ENCODE assay signal across 8 cellular contexts in the genomic region with DNA sequence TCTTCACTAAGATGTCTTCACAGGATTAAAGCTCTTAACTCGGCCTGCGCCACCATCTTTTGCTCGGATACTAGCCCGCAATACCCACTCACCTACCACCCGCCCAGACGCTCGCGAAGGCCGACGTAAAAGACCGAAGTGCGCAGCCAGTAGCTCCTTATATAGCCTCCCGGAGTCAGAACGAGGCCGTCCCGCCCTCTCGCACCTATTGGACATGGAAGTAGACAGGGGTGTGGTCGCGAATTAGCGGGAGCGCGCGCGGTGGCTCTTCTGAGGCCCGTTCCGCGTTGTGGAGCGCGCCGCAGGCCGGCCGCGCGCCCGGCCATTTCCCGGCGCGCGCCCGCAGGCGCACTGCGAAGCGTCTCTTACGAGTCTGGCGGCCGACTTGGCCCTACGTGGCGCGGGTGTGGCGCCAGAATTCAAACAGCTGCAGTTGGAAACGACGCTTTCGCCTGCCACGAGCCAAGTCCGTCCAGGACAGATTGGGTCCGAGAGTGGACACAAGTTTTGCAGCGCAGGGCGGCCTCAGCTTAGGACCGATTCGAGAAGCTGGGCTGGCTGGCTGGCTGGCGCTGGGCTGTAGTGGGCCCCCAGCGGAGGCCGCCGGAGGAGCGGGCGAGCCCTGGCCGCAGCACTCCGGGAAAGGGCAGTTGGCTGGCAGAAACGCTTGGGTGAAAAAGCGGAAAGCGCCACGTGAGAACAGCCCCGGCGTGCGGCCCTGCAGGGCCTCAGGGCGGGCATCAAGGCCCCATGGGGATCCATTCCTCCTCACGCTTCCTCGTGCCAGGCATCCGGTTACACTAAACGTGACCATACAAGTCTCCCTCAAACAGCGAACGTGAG. TPM values are rescaled to one million over a fixed set of nuclear protein-coding genes. Genes with fewer than 3 reads are reported as not detected.
DNase-seq lines count a peak whose midpoint lies in the region; ATAC-seq, FAIRE-seq and TF ChIP-seq lines count a peak whose summit lies in the region.

No MANE protein-coding gene starts in this region.

- peak; percentile 75 for ATAC-seq in GM19025 (IDR thresholded peaks at IDR 0.05; ENCODE audit: low read depth, unreplicated experiment)
- ATAC-seq in HG03280 (IDR thresholded peaks at IDR 0.05; ENCODE audit: unreplicated experiment) = peak; percentile 86

- no peaks in the 10 kb centered on the region for H3K9me3 ChIP-seq in kidney (ENCODE audit: control insufficient read depth in 1 of 2, low read length in 2 of 2)

- no peak for FAIRE-seq in kidney (lab: Jason Lieb, UNC)

- H3K4me1 ChIP-seq in kidney (ENCODE audit: control insufficient read depth in 1 of 2, insufficient read depth in 1 of 2, low read depth in 1 of 2, low read length in 2 of 2) = peaks cover 15 to 21% of the 10 kb centered on the region in 2 donors

- no peak for TF ChIP-seq CTCF in AG10803 (conservative IDR thresholded peaks at IDR 0.05; ENCODE audit: low read length)
- TF ChIP-seq CTCF in kidney (IDR thresholded peaks at IDR 0.05; ENCODE audit: borderline replicate concordance, extremely low read depth, insufficient read depth) = no peak

- intact Hi-C loops in kidney (cut with DNase I) = no loop called here

- H3K9ac ChIP-seq in kidney (ENCODE audit: low read length in 2 of 2) = peak overlapping the region; percentile 68 to 98

- peak overlapping the region; percentile 86 to 92 for H3K27ac ChIP-seq in kidney (ENCODE audit: low read depth in 2 of 2, low read length in 2 of 2)

- DNase-seq in AG10803 (ENCODE audit: low read depth) = peak; percentile 99
- DNase-seq in NCI-H345 (lab: John Stamatoyannopoulos, UW) = peak; percentile 98
- DNase-seq in activated CD4-positive, CD25-positive, alpha-beta regulatory T cell treated with anti-CD3 and anti-CD28 coated beads, Interleukin-2, amount 50 U/mL, for 16 hours (ENCODE audit: low read depth, low spot score) = peak; percentile 96
- peak; percentile 99 for DNase-seq in cerebellar cortex (ENCODE audit: low spot score)
- DNase-seq in kidney = peak; percentile 99
- DNase-seq in stimulated activated CD4-positive, alpha-beta T cell treated with anti-CD3 and anti-CD28 coated beads, Interleukin-15, amount 100 ng/mL, for 1 hour (ENCODE audit: low read depth in 1 of 2, low spot score in 1 of 2) = peak; percentile 95 to 96

- H3K4me3 ChIP-seq in AG10803 (ENCODE audit: low read length) (peak overlapping the region; percentile 81), kidney (ENCODE audit: low read length in 2 of 2) (peak overlapping the region; percentile 88 to 99)

- peaks cover 0 to 2% of the 10 kb centered on the region in 2 donors for H3K36me3 ChIP-seq in kidney (ENCODE audit: control insufficient read depth in 1 of 2, insufficient read depth in 2 of 2, low read length in 2 of 2)

RNA-seq across cellular contexts. Expression of gene SYNCRIP, which starts 36.1 kb away (rescaled TPM):
- 109 TPM for total RNA-seq in kidney
- 26.5 TPM for polyA plus RNA-seq in kidney (ENCODE audit: insufficient read depth, low read depth, low replicate concordance)

Comparison
In these comparisons a context has a peak if more than half of its experiments do, and no peak if none do; other contexts are left out.
1. Peak in every context shown above with its lines: DNase-seq, ATAC-seq, H3K4me3 ChIP-seq and H3K27ac ChIP-seq.